ENCODE assay signal across 16 cellular contexts in the genomic region with DNA sequence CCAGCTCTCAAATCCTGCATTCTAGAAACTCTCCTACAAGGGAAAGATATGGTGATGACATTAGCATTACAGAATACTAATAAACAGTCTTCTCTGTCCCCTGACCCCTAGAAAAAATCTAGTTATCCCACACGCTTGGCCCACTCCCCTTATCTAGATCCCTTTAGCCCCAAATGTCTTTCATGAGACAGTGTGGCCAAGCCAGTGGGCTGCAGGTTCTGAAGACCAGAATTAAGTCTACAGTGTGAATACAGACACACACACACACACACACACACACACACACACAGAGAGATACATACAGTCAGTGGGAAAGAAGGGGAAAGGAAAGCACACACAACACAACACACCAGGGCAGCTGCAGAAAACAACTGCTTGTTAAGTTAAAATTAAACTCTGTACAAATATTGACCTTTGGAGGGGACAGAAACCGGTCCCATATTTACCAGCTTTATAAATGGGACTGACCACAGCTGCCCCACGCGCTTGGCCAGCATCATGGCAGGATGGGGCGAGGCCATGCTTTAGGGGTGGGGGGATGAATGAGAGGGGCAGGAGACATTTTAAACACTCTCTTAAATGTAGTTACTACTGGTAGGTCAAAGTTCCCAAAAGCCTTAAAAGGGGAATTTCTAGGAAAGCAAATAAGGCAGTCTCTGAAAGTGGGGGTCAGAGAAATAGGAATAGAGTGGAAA. TPM values are rescaled to one million over a fixed set of nuclear protein-coding genes. Genes with fewer than 3 reads are reported as not detected.
"Had no signal": no experiment of that assay in that cellular context is flagged by ENCODE, and none has a peak within 500 bp of the region (broad histone marks: within the 10 kb centered on the region; RNA-seq: fewer than 3 reads in every experiment).

No MANE protein-coding gene starts in this region.

- H3K9me3 ChIP-seq: body of pancreas, gastrocnemius medialis, lower lobe of right lung, neutrophil, prostate gland, suprapubic skin, upper lobe of right lung had no signal

- H3K27ac ChIP-seq: body of pancreas, epithelial cell of prostate, gastrocnemius medialis, lower lobe of right lung, neutrophil, suprapubic skin, upper lobe of right lung had no signal

- H3K36me3 ChIP-seq: gastrocnemius medialis, lower lobe of right lung, neutrophil, prostate gland, suprapubic skin, upper lobe of right lung had no signal

- DNase-seq: amniotic stem cell; body of pancreas; central memory CD4-positive, alpha-beta T cell; cortex of kidney; effector memory CD4-positive, alpha-beta T cell; gastrocnemius medialis; lower lobe of right lung; naive thymus-derived CD4-positive, alpha-beta T cell; stimulated activated naive CD4-positive, alpha-beta T cell treated with Interleukin-2 at 50 U/mL for 16 hours; upper lobe of right lung had no signal

- H3K27me3 ChIP-seq: body of pancreas, gastrocnemius medialis, neutrophil, suprapubic skin, upper lobe of right lung had no signal

- H3K4me3 ChIP-seq: body of pancreas, gastrocnemius medialis, lower lobe of right lung, prostate gland, suprapubic skin, upper lobe of right lung had no signal

- ATAC-seq: body of pancreas; gastrocnemius medialis; lower lobe of right lung; naive thymus-derived CD4-positive, alpha-beta T cell; sciatic nerve; upper lobe of right lung had no signal

RNA-seq across cellular contexts. Expression of gene IHH, which starts 50.8 kb away (rescaled TPM):
- polyA plus RNA-seq: keratinocyte; naive thymus-derived CD4-positive, alpha-beta T cell had no signal
